In genomic region chr2:201915446-201915845, GRCh38 we compare ENCODE assay signal across 13 cellular contexts.
DNase-seq lines count a peak whose midpoint lies in the region; ATAC-seq and TF ChIP-seq lines count a peak whose summit lies in the region.
"Had no signal": no experiment of that assay in that cellular context is flagged by ENCODE, and none has a peak within 500 bp of the region (broad histone marks: within the 10 kb centered on the region; RNA-seq: fewer than 3 reads in every experiment).

No MANE protein-coding gene starts in this region.

- H3K4me3 Mint-ChIP-seq in activated CD8-positive, alpha-beta T cell treated with anti-CD3 and anti-CD28 coated beads, Interleukin-2, amount 10 ng/mL, durations not matched to agents 7 days and 5 days, result no peak overlapping the region
- H3K4me3 Mint-ChIP-seq: activated T-cell treated with anti-CD3 and anti-CD28 coated beads, Interleukin-2, amount 50 U/mL, for 4 hours; CD4-positive, alpha-beta memory T cell had no signal

- no peaks in the 10 kb centered on the region for H3K9me3 Mint-ChIP-seq in activated CD8-positive, alpha-beta T cell treated with anti-CD3 and anti-CD28 coated beads, Interleukin-2, amount 10 ng/mL, durations not matched to agents 7 days and 5 days (ENCODE audit: insufficient read depth)
- H3K9me3 Mint-ChIP-seq: activated T-cell treated with anti-CD3 and anti-CD28 coated beads, Interleukin-2, amount 50 U/mL, for 4 hours; CD4-positive, alpha-beta memory T cell had no signal

- H3K4me1 Mint-ChIP-seq in activated CD8-positive, alpha-beta T cell treated with anti-CD3 and anti-CD28 coated beads, Interleukin-2, amount 10 ng/mL, durations not matched to agents 7 days and 5 days (ENCODE audit: low read depth), result no peaks in the 10 kb centered on the region
- H3K4me1 Mint-ChIP-seq: CD4-positive, alpha-beta memory T cell had no signal

- TF ChIP-seq CTCF in cardiac fibroblast (IDR thresholded peaks at IDR 0.05; ENCODE audit: low read depth, low read length), result peak; percentile 6

- no peaks in the 10 kb centered on the region for H3K36me3 Mint-ChIP-seq in activated CD8-positive, alpha-beta T cell treated with anti-CD3 and anti-CD28 coated beads, Interleukin-2, amount 10 ng/mL, durations not matched to agents 7 days and 5 days (ENCODE audit: low read depth)
- H3K36me3 Mint-ChIP-seq: CD4-positive, alpha-beta memory T cell had no signal

- no peaks in the 10 kb centered on the region for H3K27me3 Mint-ChIP-seq in activated CD8-positive, alpha-beta T cell treated with anti-CD3 and anti-CD28 coated beads, Interleukin-2, amount 10 ng/mL, durations not matched to agents 7 days and 5 days (ENCODE audit: low read depth)
- H3K27me3 Mint-ChIP-seq: CD4-positive, alpha-beta memory T cell had no signal

- ATAC-seq in GM18508 (IDR thresholded peaks at IDR 0.05; ENCODE audit: insufficient read depth, unreplicated experiment), result peak; percentile 72
- ATAC-seq in GM21786 (IDR thresholded peaks at IDR 0.05; ENCODE audit: unreplicated experiment), result peak; percentile 76
- ATAC-seq in left lobe of liver, result no peak
- no peak for ATAC-seq in activated CD8-positive, alpha-beta T cell treated with anti-CD3 and anti-CD28 coated beads, Interleukin-2, amount 10 ng/mL, durations not matched to agents 7 days and 5 days
- ATAC-seq: activated T-cell treated with anti-CD3 and anti-CD28 coated beads, Interleukin-2, amount 50 U/mL, for 4 hours had no signal

- peak; percentile 45 to 69 for DNase-seq in Kasumi-1 (lab: John Stamatoyannopoulos, UW)
- no peak for DNase-seq in cardiac fibroblast (ENCODE audit: low read depth in 2 of 2)
- no peak for DNase-seq in left lobe of liver (ENCODE audit: low spot score)
- DNase-seq in COLO668 (lab: John Stamatoyannopoulos, UW; ENCODE audit: unreplicated experiment), result no peak
- no peak for DNase-seq in activated CD8-positive, alpha-beta T cell treated with anti-CD3 and anti-CD28 coated beads, Interleukin-2, amount 10 ng/mL, durations not matched to agents 7 days and 5 days
- no peak for DNase-seq in NCI-H146 (lab: John Stamatoyannopoulos, UW)
- DNase-seq: activated T-cell treated with anti-CD3 and anti-CD28 coated beads, Interleukin-2, amount 50 U/mL, for 4 hours; CD4-positive, alpha-beta memory T cell; hippocampal formation; NCI-H2029; testis had no signal

- H3K27ac Mint-ChIP-seq in activated CD8-positive, alpha-beta T cell treated with anti-CD3 and anti-CD28 coated beads, Interleukin-2, amount 10 ng/mL, durations not matched to agents 7 days and 5 days, result no peak overlapping the region
- H3K27ac Mint-ChIP-seq: CD4-positive, alpha-beta memory T cell had no signal

- H3K4me3 ChIP-seq in cardiac fibroblast (replicated peaks in 1 of 2; ENCODE audit: low read depth in 2 of 2, low read length in 2 of 2), result no peak overlapping the region
- H3K4me3 ChIP-seq: testis had no signal

- POLR2A ChIA-PET in activated CD8-positive, alpha-beta T cell treated with anti-CD3 and anti-CD28 coated beads, Interleukin-2, amount 10 ng/mL, durations not matched to agents 7 days and 5 days (lab: Charles Lee), result no interaction called here

- CTCF ChIA-PET in activated CD8-positive, alpha-beta T cell treated with anti-CD3 and anti-CD28 coated beads, Interleukin-2, amount 10 ng/mL, durations not matched to agents 7 days and 5 days (lab: Charles Lee), result no interaction called here

Comparison
In these comparisons a context has a peak if more than half of its experiments do, and no peak if none do; other contexts are left out.
1. ATAC-seq: peak in GM18508 (single experiment) and GM21786 (single experiment); none in left lobe of liver (single experiment) and activated CD8-positive, alpha-beta T cell treated with anti-CD3 and anti-CD28 coated beads, Interleukin-2, amount 10 ng/mL, durations not matched to agents 7 days and 5 days (single experiment).
2. DNase-seq: peak in Kasumi-1 (2 of 2); none in cardiac fibroblast (0 of 2), left lobe of liver (single experiment), COLO668 (single experiment), activated CD8-positive, alpha-beta T cell treated with anti-CD3 and anti-CD28 coated beads, Interleukin-2, amount 10 ng/mL, durations not matched to agents 7 days and 5 days (single experiment) and NCI-H146 (single experiment).